8 cellular contexts compared by ENCODE assay signal in the genomic region with DNA sequence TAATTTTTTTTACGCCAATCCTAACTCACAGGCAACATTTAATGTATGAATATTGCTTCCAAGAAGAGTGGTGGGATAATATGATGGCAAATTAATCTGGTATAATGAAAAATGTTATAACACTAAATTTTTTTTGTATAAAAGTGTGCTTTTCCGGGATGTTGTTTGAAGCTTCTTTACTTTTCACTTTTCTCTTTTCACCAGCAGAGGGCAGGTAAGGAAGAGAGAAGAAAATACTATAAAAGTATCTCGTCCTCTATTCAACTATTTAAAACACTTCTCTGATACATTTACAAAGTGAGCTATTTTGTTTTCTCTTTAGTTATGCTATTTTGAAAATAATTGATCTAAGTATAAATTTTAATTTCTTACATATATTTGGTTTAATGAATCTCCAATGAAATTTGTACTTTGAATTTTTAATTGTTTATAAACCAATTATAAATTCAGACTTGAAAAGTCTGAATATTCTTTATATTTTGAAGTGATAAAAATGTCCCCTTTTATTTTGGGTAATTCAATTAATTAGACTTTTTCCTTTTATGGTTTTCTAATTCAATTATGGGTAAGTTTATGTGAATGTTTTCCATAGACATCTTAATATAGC. TPM values are rescaled to one million over a fixed set of nuclear protein-coding genes. Genes with fewer than 3 reads are reported as not detected.
DNase-seq lines count a peak whose midpoint lies in the region; ATAC-seq, FAIRE-seq and TF ChIP-seq lines count a peak whose summit lies in the region.

No MANE protein-coding gene starts in this region.

- no peaks in the 10 kb centered on the region for H3K36me3 ChIP-seq in SK-N-MC (ENCODE audit: insufficient read depth, low read length)

- no peaks in the 10 kb centered on the region for H3K9me3 ChIP-seq in SK-N-MC (ENCODE audit: low read depth, low read length)

- H3K27ac ChIP-seq in HL-60 (replicated peaks) (no peak overlapping the region), SK-N-MC (no peak overlapping the region)

- no peak overlapping the region for H3K9ac ChIP-seq in SK-N-MC (ENCODE audit: insufficient read length)

- H3K4me3 ChIP-seq in HL-60 (replicated peaks; ENCODE audit: insufficient read depth, low read length) (no peak overlapping the region), SK-N-MC (no peak overlapping the region)

- DNase-seq in HL-60 (ENCODE audit: low read depth in 1 of 2, low spot score in 1 of 2) (no peak), SK-N-MC (ENCODE audit: low read depth, low spot score) (peak; percentile 22), glomerular endothelial cell (ENCODE audit: extremely low read depth, low read depth, low spot score) (peak; percentile 9), germinal center (ENCODE audit: low spot score) (no peak), GOT3 (lab: John Stamatoyannopoulos, UW) (no peak)
- DNase-seq in stimulated activated naive CD8-positive, alpha-beta T cell treated with anti-CD3 and anti-CD28 coated beads, Interleukin-15, Interleukin-2, amounts not matched to agents 100 U/mL and 50 U/mL, for 24 hours, result no peak
- DNase-seq in activated CD4-positive, alpha-beta T cell treated with anti-CD3 and anti-CD28 coated beads, Interleukin-2, amount 50 U/mL, for 1 hour, result no peak

- no peak for ATAC-seq in stimulated activated naive CD8-positive, alpha-beta T cell treated with anti-CD3 and anti-CD28 coated beads, Interleukin-15, Interleukin-2, amounts not matched to agents 100 U/mL and 50 U/mL, for 24 hours

- peak; percentile 91 for FAIRE-seq in G401.6 (lab: Jason Lieb, UNC)

- H3K27me3 ChIP-seq in HL-60 (ENCODE audit: insufficient read depth, poor library complexity, severe bottlenecking), result no peaks in the 10 kb centered on the region

- TF ChIP-seq CTCF in HL-60 (IDR thresholded peaks at IDR 0.05; ENCODE audit: insufficient read depth, low read length), result peak; percentile 4

RNA-seq across cellular contexts. Expression of a gene that starts 20.7 kb away (rescaled TPM):
- not detected in 2 replicates for total RNA-seq in glomerular endothelial cell

RNA-seq across cellular contexts. Expression of a gene that starts 31.8 kb away (rescaled TPM):
- not detected in 2 replicates for total RNA-seq in glomerular endothelial cell

Comparison
In these comparisons a context has a peak if more than half of its experiments do, and no peak if none do; other contexts are left out.
1. DNase-seq: peak in SK-N-MC (single experiment) and glomerular endothelial cell (single experiment); none in HL-60 (0 of 2), germinal center (single experiment), GOT3 (single experiment), stimulated activated naive CD8-positive, alpha-beta T cell treated with anti-CD3 and anti-CD28 coated beads, Interleukin-15, Interleukin-2, amounts not matched to agents 100 U/mL and 50 U/mL, for 24 hours (single experiment) and activated CD4-positive, alpha-beta T cell treated with anti-CD3 and anti-CD28 coated beads, Interleukin-2, amount 50 U/mL, for 1 hour (single experiment).